In genomic region chr22:30753701-30754100, GRCh38 we compare ENCODE assay signal across 23 cellular contexts. TPM values are rescaled to one million over a fixed set of nuclear protein-coding genes. Genes with fewer than 3 reads are reported as not detected.
A peak's percentile ranks its signal among the peaks of the same experiment; 100 is the strongest.
DNase-seq lines count a peak whose midpoint lies in the region; FAIRE-seq and TF ChIP-seq lines count a peak whose summit lies in the region.
"Had no signal": no experiment of that assay in that cellular context is flagged by ENCODE, and none has a peak within 500 bp of the region (broad histone marks: within the 10 kb centered on the region; RNA-seq: fewer than 3 reads in every experiment).

No MANE protein-coding gene starts in this region.

- H3K4me3 ChIP-seq in AG10803 (ENCODE audit: low read length) (no peak overlapping the region), H7 (ENCODE audit: insufficient read depth, low read depth, low read length) (no peak overlapping the region), esophagus muscularis mucosa (no peak overlapping the region)
- H3K4me3 ChIP-seq: GM12878, PC-9, SJCRH30 had no signal

- TF ChIP-seq POLR2A in esophagus muscularis mucosa (IDR thresholded peaks at IDR 0.05; ENCODE audit: low read depth): no peak

- intact Hi-C loops in esophagus muscularis mucosa (cut with DNase I): loop anchor here (10.0 kb wide), 1 partner anchor 59 kb away; the partner anchor contains the start of gene OSBP2

- TF ChIP-seq EP300 in esophagus muscularis mucosa (IDR thresholded peaks at IDR 0.05): no peak

- peak; percentile 26 for DNase-seq in AG10803 (ENCODE audit: low read depth)
- peak; percentile 46 for DNase-seq in SK-MEL-5 (ENCODE audit: low read depth, low spot score)
- peak; percentile 29 for DNase-seq in hepatic stellate cell (ENCODE audit: low spot score)
- no peak for DNase-seq in urothelium cell line (ENCODE audit: low spot score)
- no peak for DNase-seq in GM19239 (ENCODE audit: insufficient read length, low spot score)
- no peak for DNase-seq in H7
- DNase-seq in esophagus muscularis mucosa (ENCODE audit: extremely low spot score): no peak
- DNase-seq: CD4-positive, CD25-positive, alpha-beta regulatory T cell; DMS53; EL; GDM1; GOT3; HCEC 1CT; NCI-H1048; NCI-H1417 treated with DMSO at 0.1 percent for 48 hours; NCI-H1694 treated with DMSO at 0.1 percent for 48 hours; NCI-H2081; NCI-H2227 treated with DMSO at 0.1 percent for 48 hours; NCI-H526 treated with DMSO at 0.1 percent for 48 hours; PC-9; SJCRH30 had no signal

- in situ Hi-C loops in SK-MEL-5 (cut with HindIII; ENCODE audit: low pct_unique_long_range_greater_than_20kb, low sequenced_read_pairs): no loop called here

- H3K36me3 ChIP-seq in H7 (replicated peaks; ENCODE audit: control insufficient read depth, insufficient read depth, low read length) (no peaks in the 10 kb centered on the region), esophagus muscularis mucosa (no peaks in the 10 kb centered on the region)
- H3K36me3 ChIP-seq: SJCRH30 had no signal

- TF ChIP-seq CTCF in AG10803 (conservative IDR thresholded peaks at IDR 0.05; ENCODE audit: low read length) (no peak), esophagus muscularis mucosa (IDR thresholded peaks at IDR 0.05) (no peak)

- FAIRE-seq in urothelium cell line (lab: Jason Lieb, UNC) (peak; percentile 5), GM19239 (lab: Jason Lieb, UNC) (no peak)
- FAIRE-seq: D721Med, GM12878 had no signal

- no peaks in the 10 kb centered on the region for H3K27me3 ChIP-seq in H7 (ENCODE audit: control insufficient read depth, insufficient read depth, low read length)
- no peaks in the 10 kb centered on the region for H3K27me3 ChIP-seq in esophagus muscularis mucosa
- H3K27me3 ChIP-seq: SJCRH30 had no signal

- H3K27ac ChIP-seq in esophagus muscularis mucosa (replicated peaks in 1 of 4): no peak overlapping the region
- H3K27ac ChIP-seq: PC-9, SJCRH30 had no signal

- WGBS in esophagus muscularis mucosa: 77% methylated on average over 2 of the region's 2 CpGs

- H3K4me1 ChIP-seq in esophagus muscularis mucosa: no peaks in the 10 kb centered on the region
- H3K4me1 ChIP-seq: SJCRH30 had no signal

- H3K9me3 ChIP-seq in esophagus muscularis mucosa: no peaks in the 10 kb centered on the region
- H3K9me3 ChIP-seq: SJCRH30 had no signal

RNA-seq across cellular contexts. Expression of gene OSBP2, which starts 59.0 kb away (rescaled TPM):
- total RNA-seq in SK-MEL-5 (2014; rRNA removed; shearing (Covaris generic)): 1.6 and 1.8 TPM in 2 replicates
- polyA plus RNA-seq in SK-MEL-5 (2015; cell fraction: cytosol; rRNA removed): 2.9 and 3.3 TPM in 2 replicates
- polyA plus RNA-seq in SK-MEL-5 (2015; cell fraction: nucleus; rRNA removed): 1.1 and 5.0 TPM in 2 replicates
- 3.4 and 4.7 TPM in 2 replicates for total RNA-seq in H7 (2014; rRNA removed; shearing (Covaris generic))
- 1 to 10 TPM in 3 of 4 donors, under 1 TPM in 1; 0.42 to 4.6 (median 2.9) TPM for total RNA-seq in esophagus muscularis mucosa
- total RNA-seq: SJCRH30 had no signal

Comparison
In these comparisons a context has a peak if more than half of its experiments do, and no peak if none do; other contexts are left out.
1. DNase-seq: peak in AG10803 (single experiment), SK-MEL-5 (single experiment) and hepatic stellate cell (single experiment); none in urothelium cell line (single experiment), GM19239 (single experiment), H7 (single experiment) and esophagus muscularis mucosa (single experiment).